Comparison of ENCODE assay signal across 8 cellular contexts in genomic region chr9:110058304-110058953, GRCh38.
DNase-seq lines count a peak whose midpoint lies in the region; ATAC-seq and TF ChIP-seq lines count a peak whose summit lies in the region.

No MANE protein-coding gene starts in this region.

- peaks cover 12% of the 10 kb centered on the region for H3K36me3 Mint-ChIP-seq in activated T-cell treated with anti-CD3 and anti-CD28 coated beads, Interleukin-2, amount 50 U/mL, for 4 hours (ENCODE audit: insufficient read depth)

- intact Hi-C loops in sciatic nerve (cut with DNase I): no loop called here

- H3K4me1 Mint-ChIP-seq in activated T-cell treated with anti-CD3 and anti-CD28 coated beads, Interleukin-2, amount 50 U/mL, for 4 hours (ENCODE audit: low read depth): peaks cover 5% of the 10 kb centered on the region

- TF ChIP-seq CTCF in GM10266 (IDR thresholded peaks at IDR 0.05; ENCODE audit: control insufficient read depth, insufficient read depth, low read depth, missing control alignments): peak; percentile 66
- TF ChIP-seq CTCF in fibroblast of villous mesenchyme (IDR thresholded peaks at IDR 0.05; ENCODE audit: insufficient read depth, low read depth, low read length): peak; percentile 58

- ATAC-seq in HG03175 (IDR thresholded peaks at IDR 0.05; ENCODE audit: unreplicated experiment) (peak; percentile 68), sciatic nerve (peak; percentile 71)
- peak; percentile 27 to 41 for ATAC-seq in activated T-cell treated with anti-CD3 and anti-CD28 coated beads, Interleukin-2, amount 50 U/mL, for 4 hours

- no peaks in the 10 kb centered on the region for H3K9me3 Mint-ChIP-seq in activated T-cell treated with anti-CD3 and anti-CD28 coated beads, Interleukin-2, amount 50 U/mL, for 4 hours

- DNase-seq in GM10266 (ENCODE audit: extremely low spot score) (peak; percentile 37), NOMO-1 treated with DMSO at 0.1 percent for 48 hours (lab: John Stamatoyannopoulos, UW; ENCODE audit: unreplicated experiment) (peak; percentile 59), fibroblast of villous mesenchyme (ENCODE audit: low read depth) (peak; percentile 61), sciatic nerve (ENCODE audit: low spot score) (no peak), foreskin melanocyte (no peak), cortex of kidney (lab: John Stamatoyannopoulos, UW) (no peak)
- DNase-seq in activated T-cell treated with anti-CD3 and anti-CD28 coated beads, Interleukin-2, amount 50 U/mL, for 4 hours: peak; percentile 40

- no peak overlapping the region for H3K4me3 Mint-ChIP-seq in activated T-cell treated with anti-CD3 and anti-CD28 coated beads, Interleukin-2, amount 50 U/mL, for 4 hours

- no peaks in the 10 kb centered on the region for H3K27me3 Mint-ChIP-seq in activated T-cell treated with anti-CD3 and anti-CD28 coated beads, Interleukin-2, amount 50 U/mL, for 4 hours (ENCODE audit: low read depth)

- H3K4me3 ChIP-seq in fibroblast of villous mesenchyme (ENCODE audit: low read depth, low read length): no peak overlapping the region

Comparison
In these comparisons a context has a peak if more than half of its experiments do, and no peak if none do; other contexts are left out.
1. DNase-seq: peak in GM10266 (single experiment), NOMO-1 treated with DMSO at 0.1 percent for 48 hours (single experiment), activated T-cell treated with anti-CD3 and anti-CD28 coated beads, Interleukin-2, amount 50 U/mL, for 4 hours (single experiment) and fibroblast of villous mesenchyme (single experiment); none in sciatic nerve (single experiment), foreskin melanocyte (single experiment) and cortex of kidney (single experiment).
2. Peak in every context shown above with its lines, with median percentiles within 50 percentile points of each other: ATAC-seq.